17 cellular contexts compared by ENCODE assay signal in genomic region chr17:71484546-71484945, GRCh38.
DNase-seq lines count a peak whose midpoint lies in the region; TF ChIP-seq lines count a peak whose summit lies in the region.
"Had no signal": no experiment of that assay in that cellular context is flagged by ENCODE, and none has a peak within 500 bp of the region (broad histone marks: within the 10 kb centered on the region; RNA-seq: fewer than 3 reads in every experiment).

No MANE protein-coding gene starts in this region.

- in situ Hi-C loops in GM23248 (cut with MboI) = loop anchor here (10.0 kb wide), 1 partner anchor 1060 kb away; no protein-coding TSS in a partner anchor

- H3K4me3 ChIP-seq in AG10803 (ENCODE audit: low read length) = no peak overlapping the region
- H3K4me3 ChIP-seq in GM23248 = no peak overlapping the region
- H3K4me3 ChIP-seq in neuronal stem cell (ENCODE audit: low read length in 2 of 2) = no peak overlapping the region
- H3K4me3 ChIP-seq: BLaER1, GM23338 had no signal

- H3K4me2 ChIP-seq in GM23248 (ENCODE audit: unreplicated experiment) (no peak overlapping the region), neuronal stem cell (ENCODE audit: insufficient read depth, low read length, poor library complexity, severe bottlenecking) (no peak overlapping the region)
- H3K4me2 ChIP-seq: BLaER1, GM23338 had no signal

- no peak overlapping the region for H3K14ac ChIP-seq in neuronal stem cell (ENCODE audit: low read length)

- H3K4ac ChIP-seq in neuronal stem cell (ENCODE audit: low read length) = no peak overlapping the region

- H3K23ac ChIP-seq in neuronal stem cell (ENCODE audit: low read depth, low read length, poor library complexity) = no peak overlapping the region

- H2AK5ac ChIP-seq in neuronal stem cell (ENCODE audit: low read depth, low read length) = no peak overlapping the region

- H3K9me3 ChIP-seq in GM23248 (ENCODE audit: low read depth) (no peaks in the 10 kb centered on the region), neuronal stem cell (replicated peaks in 1 of 2; ENCODE audit: control insufficient read depth in 2 of 2, insufficient read depth in 1 of 2, low read depth in 1 of 2, low read length in 2 of 2) (no peaks in the 10 kb centered on the region)
- H3K9me3 ChIP-seq: BLaER1 had no signal

- no peaks in the 10 kb centered on the region for H3K9me3 Mint-ChIP-seq in brain
- H3K9me3 Mint-ChIP-seq: GM23338, H9 had no signal

- no peaks in the 10 kb centered on the region for H4K20me1 ChIP-seq in GM23248 (ENCODE audit: insufficient read depth)
- H4K20me1 ChIP-seq: BLaER1 had no signal

- H2BK12ac ChIP-seq in neuronal stem cell (ENCODE audit: low read length) = no peak overlapping the region

- 30 to 35% methylated on average over 1 of the region's 1 CpG for whole genome bisulfite sequencing in GM23248 (ENCODE audit: low coverage in 1 of 2, low lambda C conversion rate in 2 of 2, missing lambda C conversion rate in 2 of 2), 2 experiments
- no CpG with 5 or more reads among the region's 1 CpG for WGBS in neuronal stem cell (ENCODE audit: extremely low coverage in 2 of 2, insufficient read length in 2 of 2, insufficient replicate concordance in 1 of 2), 2 donors

- H3K36me3 Mint-ChIP-seq in brain = no peaks in the 10 kb centered on the region
- H3K36me3 Mint-ChIP-seq: CD4-positive, CD25-positive, alpha-beta regulatory T cell; CD8-positive, alpha-beta T cell had no signal

- no peak overlapping the region for H2BK5ac ChIP-seq in neuronal stem cell (ENCODE audit: low read length)

- H3K79me1 ChIP-seq in neuronal stem cell (ENCODE audit: low read depth, low read length) = no peaks in the 10 kb centered on the region

- H3K27me3 ChIP-seq in GM23248 (replicated peaks; ENCODE audit: insufficient read depth) = no peaks in the 10 kb centered on the region
- H3K27me3 ChIP-seq in neuronal stem cell (ENCODE audit: control insufficient read depth in 3 of 3, insufficient read depth in 3 of 3, low read depth in 1 of 3, low read length in 3 of 3) = no peaks in the 10 kb centered on the region
- H3K27me3 ChIP-seq: BLaER1 had no signal

- H3K9ac ChIP-seq in GM23248 (no peak overlapping the region), neuronal stem cell (ENCODE audit: low read depth, low read length, poor library complexity) (no peak overlapping the region)
- H3K9ac ChIP-seq: BLaER1 had no signal

- peaks cover 23% of the 10 kb centered on the region for H3K4me1 Mint-ChIP-seq in brain
- H3K4me1 Mint-ChIP-seq: B cell; CD4-positive, CD25-positive, alpha-beta regulatory T cell; GM23338; H9 had no signal

- H3K36me3 ChIP-seq in GM23248 (ENCODE audit: low read depth) (no peaks in the 10 kb centered on the region), neuronal stem cell (replicated peaks in 1 of 2; ENCODE audit: control insufficient read depth in 2 of 2, insufficient read depth in 2 of 2, low read length in 2 of 2) (no peaks in the 10 kb centered on the region)
- H3K36me3 ChIP-seq: BLaER1 had no signal

- H3K9me2 ChIP-seq in GM23248 (ENCODE audit: insufficient read depth) = no peaks in the 10 kb centered on the region

- H4K91ac ChIP-seq in neuronal stem cell (ENCODE audit: low read depth, low read length, poor library complexity) = no peak overlapping the region

- H3F3A ChIP-seq in GM23248 (ENCODE audit: insufficient read depth) = no peaks in the 10 kb centered on the region

- peak overlapping the region in 3 of 5 experiments; percentile 35 to 57 (median 50) for H3K27ac Mint-ChIP-seq in brain
- H3K27ac Mint-ChIP-seq: B cell; CD4-positive, CD25-positive, alpha-beta regulatory T cell; CD8-positive, alpha-beta T cell; GM23338; H9 had no signal

- H2AFZ ChIP-seq in GM23248 = 0 out of 2 replicates have a peak overlapping the region, but pooled peaks have one; percentile 14
- no peak overlapping the region for H2AFZ ChIP-seq in neuronal stem cell (ENCODE audit: low read length)
- H2AFZ ChIP-seq: GM23338 had no signal

- no peak overlapping the region for H3K27ac ChIP-seq in GM23248
- peak overlapping the region; percentile 16 for H3K27ac ChIP-seq in neuronal stem cell (replicated peaks; ENCODE audit: low read length)
- H3K27ac ChIP-seq: BLaER1, C4-2B had no signal

- H2BK120ac ChIP-seq in neuronal stem cell (ENCODE audit: low read depth, low read length) = no peak overlapping the region

- no peak overlapping the region for H3K4me3 Mint-ChIP-seq in brain
- H3K4me3 Mint-ChIP-seq: B cell; CD4-positive, CD25-positive, alpha-beta regulatory T cell; CD8-positive, alpha-beta T cell; GM23338; H9 had no signal

- H4K8ac ChIP-seq in neuronal stem cell (ENCODE audit: low read depth, low read length) = no peak overlapping the region

- TF ChIP-seq CTCF in AG10803 (conservative IDR thresholded peaks at IDR 0.05; ENCODE audit: low read length) (no peak), brain (conservative IDR thresholded peaks at IDR 0.05) (no peak)

- H3K4me1 ChIP-seq in GM23248 (ENCODE audit: insufficient read depth) = no peaks in the 10 kb centered on the region
- peaks cover 0 to 3% of the 10 kb centered on the region in 2 donors for H3K4me1 ChIP-seq in neuronal stem cell (ENCODE audit: control insufficient read depth in 2 of 2, insufficient read depth in 1 of 2, low read depth in 1 of 2, low read length in 2 of 2)
- H3K4me1 ChIP-seq: BLaER1 had no signal

- H2BK15ac ChIP-seq in neuronal stem cell (ENCODE audit: low read length) = no peak overlapping the region

- H3K79me2 ChIP-seq in GM23248 (ENCODE audit: insufficient read depth) = no peaks in the 10 kb centered on the region

- H3K18ac ChIP-seq in neuronal stem cell (ENCODE audit: low read length) = no peak overlapping the region

- peak; percentile 69 for DNase-seq in AG10803 (ENCODE audit: low read depth)
- no peak for DNase-seq in GM23248
- no peak for DNase-seq in neuronal stem cell (ENCODE audit: low spot score)
- DNase-seq in NCI-H82 (lab: John Stamatoyannopoulos, UW) = no peak
- DNase-seq in DMS53 treated with DMSO at 0.1 percent for 48 hours (lab: John Stamatoyannopoulos, UW; ENCODE audit: unreplicated experiment) = no peak
- DNase-seq in pons (ENCODE audit: low spot score) = no peak
- no peak for DNase-seq in DMS79 (lab: John Stamatoyannopoulos, UW)
- DNase-seq: CD4-positive, CD25-positive, alpha-beta regulatory T cell; CD8-positive, alpha-beta T cell; DMS 273 treated with DMSO at 0.1 percent for 48 hours; DND-41; H9 had no signal

- H3K27me3 Mint-ChIP-seq in brain = no peaks in the 10 kb centered on the region
- H3K27me3 Mint-ChIP-seq: B cell; CD4-positive, CD25-positive, alpha-beta regulatory T cell had no signal
